1 cellular context compared by ENCODE assay signal in genomic region chr17:68777243-68777855, GRCh38.
TF ChIP-seq lines count a peak whose summit lies in the region.

No MANE protein-coding gene starts in this region.

TF ChIP-seq in HepG2, 621 proteins besides CTCF, POLR2A, EP300 and RAD21 (continued from another document and continues in another):
- TF ChIP-seq ZNF646 (CRISPR knock-in tag; IDR thresholded peaks at IDR 0.05) (no peak), AFF4 (CRISPR knock-in tag; IDR thresholded peaks at IDR 0.05) (no peak), ELF1 (CRISPR knock-in tag; IDR thresholded peaks at IDR 0.05) (peak; percentile 33; the same call in 1 of the 2 replicates), ZNF343 (CRISPR knock-in tag; IDR thresholded peaks at IDR 0.05) (no peak), ARNT (IDR thresholded peaks at IDR 0.05) (no peak), NR2F1 (CRISPR knock-in tag; IDR thresholded peaks at IDR 0.05) (no peak), ZHX2 (IDR thresholded peaks at IDR 0.05; ENCODE audit: low read depth) (0 out of 2 replicates have a peak, but pooled peaks have one; percentile 22), ZHX2 (CRISPR knock-in tag; IDR thresholded peaks at IDR 0.05; ENCODE audit: borderline replicate concordance) (peak; percentile 74; the same call in 1 of the 2 replicates), TGIF2 (CRISPR knock-in tag; IDR thresholded peaks at IDR 0.05) (no peak), ETV6 (CRISPR knock-in tag; conservative IDR thresholded peaks at IDR 0.05) (0 out of 2 replicates have a peak, but pooled peaks have one; percentile 53), NCOR1 (IDR thresholded peaks at IDR 0.05; ENCODE audit: borderline replicate concordance, low read length) (no peak), TFDP1 (CRISPR knock-in tag; IDR thresholded peaks at IDR 0.05; ENCODE audit: borderline replicate concordance) (peak; percentile 13; the same call in 1 of the 2 replicates), ZNF253 (CRISPR knock-in tag; IDR thresholded peaks at IDR 0.05; ENCODE audit: borderline replicate concordance) (no peak), ZGPAT (CRISPR knock-in tag; IDR thresholded peaks at IDR 0.05) (peak; percentile 61; the same call in 1 of the 2 replicates), YEATS4 (CRISPR knock-in tag; IDR thresholded peaks at IDR 0.05; ENCODE audit: borderline replicate concordance) (no peak; the same call in 1 of the 2 replicates), ZNF350 (CRISPR knock-in tag; IDR thresholded peaks at IDR 0.05; ENCODE audit: borderline replicate concordance, low read depth) (no peak), ZFP91 (CRISPR knock-in tag; IDR thresholded peaks at IDR 0.05; ENCODE audit: borderline replicate concordance) (no peak), SMAD3 (CRISPR knock-in tag; IDR thresholded peaks at IDR 0.05) (peak; percentile 68; the same call in 1 of the 2 replicates), FIP1L1 (IDR thresholded peaks at IDR 0.05; ENCODE audit: borderline replicate concordance, insufficient read depth, low read depth, low read length) (no peak), ZNF549 (CRISPR knock-in tag; IDR thresholded peaks at IDR 0.05) (no peak), RFX3 (CRISPR knock-in tag; IDR thresholded peaks at IDR 0.05) (no peak), HNRNPH1 (optimal IDR thresholded peaks at IDR 0.05; ENCODE audit: low read depth, low read length) (no peak), ZNF776 (CRISPR knock-in tag; IDR thresholded peaks at IDR 0.05) (no peak), THAP8 (CRISPR knock-in tag; IDR thresholded peaks at IDR 0.05; ENCODE audit: borderline replicate concordance) (no peak), KDM6A (CRISPR knock-in tag; IDR thresholded peaks at IDR 0.05; ENCODE audit: low read depth) (no peak), MYC (CRISPR knock-in tag; IDR thresholded peaks at IDR 0.05; ENCODE audit: borderline replicate concordance) (no peak), ZNF260 (CRISPR knock-in tag; IDR thresholded peaks at IDR 0.05; ENCODE audit: borderline replicate concordance, low read depth) (no peak), ZNF709 (CRISPR knock-in tag; IDR thresholded peaks at IDR 0.05) (no peak), ZSCAN5A (CRISPR knock-in tag; IDR thresholded peaks at IDR 0.05; ENCODE audit: borderline replicate concordance) (0 out of 2 replicates have a peak, but pooled peaks have one; percentile 48), DMAP1 (CRISPR knock-in tag; IDR thresholded peaks at IDR 0.05) (no peak; the same call in 1 of the 2 replicates), FOXK2 (IDR thresholded peaks at IDR 0.05) (no peak), ZSCAN25 (CRISPR knock-in tag; IDR thresholded peaks at IDR 0.05) (no peak), ZNF329 (CRISPR knock-in tag; IDR thresholded peaks at IDR 0.05; ENCODE audit: low read depth) (no peak), ZNF121 (CRISPR knock-in tag; IDR thresholded peaks at IDR 0.05) (no peak), FOXO1 (CRISPR knock-in tag; IDR thresholded peaks at IDR 0.05) (peak; percentile 72; the same call in 1 of the 2 replicates)
